ENCODE assay signal across 8 cellular contexts in genomic region chrX:78652971-78653822, GRCh38. TPM values are rescaled to one million over a fixed set of nuclear protein-coding genes. Genes with fewer than 3 reads are reported as not detected.
DNase-seq lines count a peak whose midpoint lies in the region; ATAC-seq and TF ChIP-seq lines count a peak whose summit lies in the region.

No MANE protein-coding gene starts in this region.

- no peak for TF ChIP-seq EP300 in suprapubic skin (IDR thresholded peaks at IDR 0.05)

- no peak overlapping the region for H2AFZ ChIP-seq in Loucy (ENCODE audit: low read length)

- H3K36me3 ChIP-seq in Loucy (ENCODE audit: insufficient read depth, low read length) (no peaks in the 10 kb centered on the region), suprapubic skin (no peaks in the 10 kb centered on the region)

- no peaks in the 10 kb centered on the region for H3K36me3 Mint-ChIP-seq in chondrocyte (ENCODE audit: low read depth)

- TF ChIP-seq POLR2A in suprapubic skin (IDR thresholded peaks at IDR 0.05): no peak

- H3K27me3 ChIP-seq in Loucy (ENCODE audit: insufficient read depth, low read length, poor library complexity, severe bottlenecking) (no peaks in the 10 kb centered on the region), suprapubic skin (no peaks in the 10 kb centered on the region)

- H3K27me3 Mint-ChIP-seq in chondrocyte (ENCODE audit: low read depth): no peaks in the 10 kb centered on the region

- peak overlapping the region; percentile 85 for H3K9ac ChIP-seq in Loucy (ENCODE audit: low read depth, low read length, poor library complexity, severe bottlenecking)

- H3K4me3 ChIP-seq in Loucy (ENCODE audit: low read length, poor library complexity, severe bottlenecking) (peak overlapping the region; percentile 65), skeletal muscle cell (ENCODE audit: low read depth, low read length) (no peak overlapping the region), suprapubic skin (no peak overlapping the region)

- peak overlapping the region; percentile 11 for H3K4me3 Mint-ChIP-seq in chondrocyte (ENCODE audit: unreplicated experiment)

- H3K27ac ChIP-seq in suprapubic skin: no peak overlapping the region

- 34% methylated on average over 3 of the region's 3 CpGs for WGBS in suprapubic skin

- H3K9me3 Mint-ChIP-seq in chondrocyte (ENCODE audit: low read depth): peaks cover 2% of the 10 kb centered on the region

- TF ChIP-seq CTCF in Loucy (conservative IDR thresholded peaks at IDR 0.05; ENCODE audit: low read length): no peak
- TF ChIP-seq CTCF in chondrocyte (IDR thresholded peaks at IDR 0.05): no peak
- no peak for TF ChIP-seq CTCF in suprapubic skin (IDR thresholded peaks at IDR 0.05)

- H4K20me1 ChIP-seq in Loucy (ENCODE audit: insufficient read depth, low read length, poor library complexity, severe bottlenecking): no peaks in the 10 kb centered on the region

- H3K79me2 ChIP-seq in Loucy (ENCODE audit: insufficient read depth, low read length): no peaks in the 10 kb centered on the region

- H3K4me2 ChIP-seq in Loucy (ENCODE audit: low read depth, low read length, poor library complexity, severe bottlenecking): peak overlapping the region; percentile 94

- peak; percentile 46 for DNase-seq in AG20443 (ENCODE audit: low spot score)
- no peak for DNase-seq in chondrocyte (ENCODE audit: low spot score)
- DNase-seq in skeletal muscle cell (ENCODE audit: low read depth): peak; percentile 58
- no peak for DNase-seq in suprapubic skin (ENCODE audit: low spot score in 2 of 2)
- no peak for DNase-seq in NCI-H345 treated with DMSO at 0.1 percent for 48 hours (lab: John Stamatoyannopoulos, UW; ENCODE audit: unreplicated experiment)
- no peak for DNase-seq in NCI-H774 (lab: John Stamatoyannopoulos, UW)

- peaks cover 13% of the 10 kb centered on the region; the same call in 1 of the 2 replicates for H3F3A ChIP-seq in Loucy (ENCODE audit: low read depth)

- H3K9me3 ChIP-seq in Loucy (ENCODE audit: insufficient read depth, low read depth, low read length) (no peaks in the 10 kb centered on the region), suprapubic skin (no peaks in the 10 kb centered on the region)

- H3K4me1 ChIP-seq in Loucy (ENCODE audit: insufficient read depth, low read length, poor library complexity, severe bottlenecking) (peaks cover 54% of the 10 kb centered on the region), suprapubic skin (no peaks in the 10 kb centered on the region)

- peaks cover 49% of the 10 kb centered on the region for H3K4me1 Mint-ChIP-seq in chondrocyte (ENCODE audit: low read depth)

- peak; percentile 60 for ATAC-seq in GM21360 (IDR thresholded peaks at IDR 0.05; ENCODE audit: unreplicated experiment)

- H3K9me2 ChIP-seq in Loucy (replicated peaks; ENCODE audit: low read depth, low read length): no peaks in the 10 kb centered on the region

- H3K27ac Mint-ChIP-seq in chondrocyte (ENCODE audit: unreplicated experiment): peak overlapping the region; percentile 76

RNA-seq across cellular contexts. Expression of gene RTL3, which starts 5.9 kb away (rescaled TPM):
- 0.22 to 0.28 TPM (median 0.24 TPM) in 3 replicates for total RNA-seq in chondrocyte
- under 1 TPM in 1 of 4 donors, not detected in 3; 0.15 TPM for total RNA-seq in suprapubic skin

Comparison
In these comparisons a context has a peak if more than half of its experiments do, and no peak if none do; other contexts are left out.
1. DNase-seq: peak in AG20443 (single experiment) and skeletal muscle cell (single experiment); none in chondrocyte (single experiment), suprapubic skin (0 of 2), NCI-H345 treated with DMSO at 0.1 percent for 48 hours (single experiment) and NCI-H774 (single experiment).